Comparison of ENCODE assay signal across 8 cellular contexts in the genomic region with DNA sequence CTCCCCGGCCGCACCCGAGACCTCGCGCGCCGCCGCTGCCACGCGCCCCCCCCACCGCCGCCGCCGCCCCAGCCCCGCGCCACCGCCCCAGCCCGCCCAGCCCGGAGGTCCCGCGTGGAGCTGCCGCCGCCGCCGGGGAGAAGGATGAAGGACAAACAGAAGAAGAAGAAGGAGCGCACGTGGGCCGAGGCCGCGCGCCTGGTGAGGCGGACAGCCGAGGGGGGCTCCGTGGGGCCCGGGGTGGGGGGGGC. TPM values are rescaled to one million over a fixed set of nuclear protein-coding genes. Genes with fewer than 3 reads are reported as not detected.
DNase-seq lines count a peak whose midpoint lies in the region; ATAC-seq and TF ChIP-seq lines count a peak whose summit lies in the region.

No MANE protein-coding gene starts in this region.

- H3K9me3 ChIP-seq in SK-N-MC (ENCODE audit: low read depth, low read length) = no peaks in the 10 kb centered on the region
- no peaks in the 10 kb centered on the region for H3K9me3 ChIP-seq in gastroesophageal sphincter
- no peaks in the 10 kb centered on the region for H3K9me3 ChIP-seq in skeletal muscle tissue (ENCODE audit: control insufficient read depth in 3 of 3, low read length in 3 of 3)

- no peak for TF ChIP-seq CTCF in GM12875 (IDR thresholded peaks at IDR 0.05; ENCODE audit: borderline replicate concordance, insufficient read depth, low read depth, low read length)
- no peak for TF ChIP-seq CTCF in gastroesophageal sphincter (IDR thresholded peaks at IDR 0.05)

- H3K4me1 ChIP-seq in gastroesophageal sphincter (peaks cover 0 to 61% (median 15%) of the 10 kb centered on the region in 3 donors), skeletal muscle tissue (ENCODE audit: control insufficient read depth in 3 of 3, insufficient read depth in 3 of 3, low read length in 3 of 3) (peaks cover 25 to 31% (median 27%) of the 10 kb centered on the region in 3 donors)

- in situ Hi-C loops in ACHN (cut with HindIII; ENCODE audit: low pct_ligation_motif_present, low pct_unique_long_range_greater_than_20kb, low sequenced_read_pairs) = no loop called here

- H3K27ac ChIP-seq in SK-N-MC (peak overlapping the region; percentile 98), gastroesophageal sphincter (peak overlapping the region; percentile 73 to 99 (median 98)), skeletal muscle tissue (ENCODE audit: low read depth, low read length) (peak overlapping the region; percentile 91)

- no peak for ATAC-seq in gastroesophageal sphincter
- no peak for ATAC-seq in GM18873 (IDR thresholded peaks at IDR 0.05; ENCODE audit: low FRiP score, unreplicated experiment)
- ATAC-seq in HG03354 (IDR thresholded peaks at IDR 0.05; ENCODE audit: poor library complexity, severe bottlenecking, unreplicated experiment) = no peak

- H3K27me3 ChIP-seq in gastroesophageal sphincter (no peaks in the 10 kb centered on the region), skeletal muscle tissue (ENCODE audit: control insufficient read depth in 3 of 3, insufficient read depth in 3 of 3, low read length in 3 of 3) (no peaks in the 10 kb centered on the region)

- no CpG with 5 or more reads among the region's 35 CpGs for WGBS in gastroesophageal sphincter (ENCODE audit: low coverage in 1 of 2), 2 donors

- no peak for TF ChIP-seq POLR2A in gastroesophageal sphincter (IDR thresholded peaks at IDR 0.05)

- DNase-seq in SK-N-MC (ENCODE audit: low read depth, low spot score) (no peak), ACHN (no peak)
- DNase-seq in stimulated activated CD4-positive, alpha-beta T cell treated with anti-CD3 and anti-CD28 coated beads, Interleukin-12 subunit alpha, Interleukin-12 subunit beta, amount 100 ng/mL, for 4 hours = no peak

- TF ChIP-seq EP300 in gastroesophageal sphincter (IDR thresholded peaks at IDR 0.05) = no peak

- H3K4me3 ChIP-seq in GM12875 (ENCODE audit: low read depth, low read length) (peak overlapping the region; percentile 75), SK-N-MC (peak overlapping the region; percentile 93), gastroesophageal sphincter (peak overlapping the region; percentile 73 to 95), skeletal muscle tissue (ENCODE audit: low read length in 3 of 3) (peak overlapping the region in 2 of 3 donors; percentile 87 to 90)

- H3K9ac ChIP-seq in SK-N-MC (ENCODE audit: insufficient read length) (peak overlapping the region; percentile 99), skeletal muscle tissue (ENCODE audit: low read depth in 1 of 3, low read length in 3 of 3) (no peak overlapping the region)

- H3K36me3 ChIP-seq in SK-N-MC (ENCODE audit: insufficient read depth, low read length) (peaks cover 12% of the 10 kb centered on the region; the same call in 1 of the 2 replicates), gastroesophageal sphincter (no peaks in the 10 kb centered on the region), skeletal muscle tissue (ENCODE audit: control insufficient read depth in 3 of 3, insufficient read depth in 3 of 3, low read length in 3 of 3) (no peaks in the 10 kb centered on the region)

RNA-seq across cellular contexts. Expression of gene ASXL1, which starts 0.4 kb away (rescaled TPM):
- total RNA-seq in gastroesophageal sphincter (10 to 100 TPM; 43.5 to 79.8 (median 58.4) TPM), skeletal muscle tissue (86.1 TPM)
